Comparison of ENCODE assay signal across 11 cellular contexts in genomic region chr20:54123587-54124180, GRCh38. TPM values are rescaled to one million over a fixed set of nuclear protein-coding genes. Genes with fewer than 3 reads are reported as not detected.
DNase-seq lines count a peak whose midpoint lies in the region; ATAC-seq and TF ChIP-seq lines count a peak whose summit lies in the region.
"Had no signal": no experiment of that assay in that cellular context is flagged by ENCODE, and none has a peak within 500 bp of the region (broad histone marks: within the 10 kb centered on the region; RNA-seq: fewer than 3 reads in every experiment).

No MANE protein-coding gene starts in this region.

- H3K9me3 ChIP-seq in upper lobe of left lung, result no peaks in the 10 kb centered on the region

- H3K36me3 ChIP-seq in upper lobe of left lung, result no peaks in the 10 kb centered on the region

- no peaks in the 10 kb centered on the region for H3K27me3 ChIP-seq in upper lobe of left lung

- DNase-seq in DMS 273 (lab: John Stamatoyannopoulos, UW; ENCODE audit: unreplicated experiment) (peak; percentile 18), DMS 273 treated with DMSO at 0.1 percent for 48 hours (lab: John Stamatoyannopoulos, UW) (no peak), T1000 (lab: John Stamatoyannopoulos, UW) (peak; percentile 96), iPS-NIHi11 (ENCODE audit: low spot score) (peak; percentile 52), upper lobe of left lung (peak in 1 of 2 donors; percentile 89), GM10266 (ENCODE audit: extremely low spot score) (no peak), cortex of kidney (lab: John Stamatoyannopoulos, UW) (no peak)
- DNase-seq in activated CD4-positive, alpha-beta T cell treated with anti-CD3 and anti-CD28 coated beads, Interleukin-2, amount 50 U/mL, for 48 hours, result no peak
- DNase-seq: stimulated activated CD4-positive, alpha-beta T cell treated with anti-CD3 and anti-CD28 coated beads, Interleukin-12 subunit alpha, Interleukin-12 subunit beta, amount 100 ng/mL, for 4 hours had no signal

- peaks cover 0 to 11% (median 0%) of the 10 kb centered on the region in 4 donors for H3K4me1 ChIP-seq in upper lobe of left lung

- ATAC-seq in upper lobe of left lung (ENCODE audit: low FRiP score in 2 of 2), result peak; percentile 73 to 97

- no peak for TF ChIP-seq CTCF in upper lobe of left lung (IDR thresholded peaks at IDR 0.05)
- TF ChIP-seq CTCF in GM10266 (IDR thresholded peaks at IDR 0.05; ENCODE audit: control insufficient read depth, insufficient read depth, low read depth, missing control alignments), result no peak

- TF ChIP-seq EP300 in upper lobe of left lung (IDR thresholded peaks at IDR 0.05), result peak in 1 of 4 donors; percentile 63

- WGBS in upper lobe of left lung, 2 donors, result 47 to 59% methylated on average over 8 to 11 of the region's 11 CpGs

- no peak for TF ChIP-seq POLR2A in upper lobe of left lung (IDR thresholded peaks at IDR 0.05)

- H3K4me3 ChIP-seq in upper lobe of left lung, result no peak overlapping the region
- H3K4me3 ChIP-seq: SK-N-MC had no signal

- H3K27ac ChIP-seq in upper lobe of left lung, result peak overlapping the region; percentile 46 to 81 (median 56)
- H3K27ac ChIP-seq: 22Rv1, SK-N-MC had no signal

RNA-seq across cellular contexts. Expression of gene CYP24A1, which starts 50.1 kb away (rescaled TPM):
- 10 to 100 TPM in 1 of 6 donors, 1 to 10 TPM in 1, under 1 TPM in 3, not detected in 1; 0.13 to 31.0 (median 0.61) TPM for total RNA-seq in upper lobe of left lung

RNA-seq across cellular contexts. Expression of gene BCAS1, which starts 53.3 kb away (rescaled TPM):
- 10 to 100 TPM in 1 of 6 donors, 1 to 10 TPM in 2, under 1 TPM in 3; 0.74 to 11.2 (median 1.3) TPM for total RNA-seq in upper lobe of left lung

Comparison
In these comparisons a context has a peak if more than half of its experiments do, and no peak if none do; other contexts are left out.
1. DNase-seq: peak in DMS 273 (single experiment), T1000 (single experiment) and iPS-NIHi11 (single experiment); none in DMS 273 treated with DMSO at 0.1 percent for 48 hours (single experiment), activated CD4-positive, alpha-beta T cell treated with anti-CD3 and anti-CD28 coated beads, Interleukin-2, amount 50 U/mL, for 48 hours (0 of 2), GM10266 (single experiment) and cortex of kidney (single experiment).